8 cellular contexts compared by ENCODE assay signal in genomic region chr1:33430751-33431593, GRCh38. TPM values are rescaled to one million over a fixed set of nuclear protein-coding genes. Genes with fewer than 3 reads are reported as not detected.
DNase-seq lines count a peak whose midpoint lies in the region; ATAC-seq and TF ChIP-seq lines count a peak whose summit lies in the region.

TSS of gene PHC2 (minus strand) at chr1:33431095. CDS start at chr1:33375539, 55,556 bp downstream.

- H3K36me3 ChIP-seq in BJ (ENCODE audit: control insufficient read depth, insufficient read depth, low read length) = no peaks in the 10 kb centered on the region
- H3K36me3 ChIP-seq in duodenal mucosa (ENCODE audit: control insufficient read depth in 1 of 2, insufficient read depth in 2 of 2, low read length in 2 of 2) = no peaks in the 10 kb centered on the region
- no peaks in the 10 kb centered on the region for H3K36me3 ChIP-seq in liver (ENCODE audit: control insufficient read depth in 4 of 4, insufficient read depth in 3 of 4, low read depth in 1 of 4, low read length in 3 of 4)

- CTCF ChIA-PET in BJ (lab: Yijun Ruan, JAX) = interaction anchor here (0.7 kb wide), 1 partner anchor 59 kb away, joined by 3 read pairs; no protein-coding TSS in a partner anchor
- CTCF ChIA-PET in activated CD8-positive, alpha-beta T cell treated with anti-CD3 and anti-CD28 coated beads for 36 hours (lab: Charles Lee) = interaction anchor here (2.9 kb wide), 1 partner anchor 40 kb away, joined by 15 read pairs; the partner anchor contains the start of gene ZSCAN20

- H3K27ac ChIP-seq in duodenal mucosa (ENCODE audit: low read depth, low read length) (no peak within 1 kb of the TSS), liver (ENCODE audit: low read depth in 1 of 2, low read length in 2 of 2) (peak within 1 kb of the TSS; percentile 7 to 15)

- H3K27me3 Mint-ChIP-seq in activated CD8-positive, alpha-beta T cell treated with anti-CD3 and anti-CD28 coated beads for 36 hours = peaks cover 2% of the 10 kb centered on the region

- H3K36me3 Mint-ChIP-seq in activated CD8-positive, alpha-beta T cell treated with anti-CD3 and anti-CD28 coated beads for 36 hours (ENCODE audit: low read depth) = no peaks in the 10 kb centered on the region

- no peaks in the 10 kb centered on the region for H3K27me3 ChIP-seq in BJ (ENCODE audit: control insufficient read depth, insufficient read depth, low read length)
- peaks cover 0 to 6% of the 10 kb centered on the region in 2 donors for H3K27me3 ChIP-seq in duodenal mucosa (ENCODE audit: control insufficient read depth in 1 of 2, insufficient read depth in 2 of 2, low read length in 2 of 2)
- no peaks in the 10 kb centered on the region for H3K27me3 ChIP-seq in liver (ENCODE audit: control insufficient read depth in 4 of 4, insufficient read depth in 4 of 4, low read length in 3 of 4)

- ATAC-seq in GM19397 (IDR thresholded peaks at IDR 0.05; ENCODE audit: unreplicated experiment) (peak; percentile 91), HG03565 (IDR thresholded peaks at IDR 0.05; ENCODE audit: unreplicated experiment) (peak; percentile 90)
- peak; percentile 99 for ATAC-seq in activated CD8-positive, alpha-beta T cell treated with anti-CD3 and anti-CD28 coated beads for 36 hours

- peak within 1 kb of the TSS; percentile 8 to 54 for H3K9ac ChIP-seq in duodenal mucosa (ENCODE audit: low read depth in 1 of 2, low read length in 2 of 2)
- H3K9ac ChIP-seq in liver (ENCODE audit: low read depth in 1 of 2, low read length in 2 of 2) = peak within 1 kb of the TSS in 1 of 2 donors; percentile 10

- intact Hi-C loops in activated CD8-positive, alpha-beta T cell treated with anti-CD3 and anti-CD28 coated beads for 36 hours (cut with micrococcal nuclease) = loop anchor here (1.0 kb wide), 1 partner anchor 41 kb away; the partner anchor contains the start of gene ZSCAN20

- no peaks in the 10 kb centered on the region for H3K9me3 Mint-ChIP-seq in activated CD8-positive, alpha-beta T cell treated with anti-CD3 and anti-CD28 coated beads for 36 hours

- H3K4me1 ChIP-seq in duodenal mucosa (ENCODE audit: control insufficient read depth in 1 of 2, insufficient read depth in 2 of 2, low read length in 2 of 2) (peaks cover 10 to 11% of the 10 kb centered on the region in 2 donors), liver (ENCODE audit: control insufficient read depth in 4 of 4, insufficient read depth in 4 of 4, low read length in 3 of 4) (peaks cover 0 to 15% (median 6%) of the 10 kb centered on the region in 4 donors)

- H3K9me3 ChIP-seq in duodenal mucosa (ENCODE audit: control insufficient read depth in 1 of 2, low read length in 2 of 2) = no peaks in the 10 kb centered on the region
- no peaks in the 10 kb centered on the region for H3K9me3 ChIP-seq in liver (ENCODE audit: control insufficient read depth in 4 of 4, low read length in 3 of 4)

- H3K4me3 Mint-ChIP-seq in activated CD8-positive, alpha-beta T cell treated with anti-CD3 and anti-CD28 coated beads for 36 hours = peak within 1 kb of the TSS; percentile 51

- TF ChIP-seq RAD21 in liver (IDR thresholded peaks at IDR 0.05) = no peak

- H3K4me1 Mint-ChIP-seq in activated CD8-positive, alpha-beta T cell treated with anti-CD3 and anti-CD28 coated beads for 36 hours (ENCODE audit: low read depth) = peaks cover 7% of the 10 kb centered on the region

- peak within 1 kb of the TSS; percentile 72 for H3K4me3 ChIP-seq in BJ (ENCODE audit: low read depth, low read length)
- peak within 1 kb of the TSS; percentile 69 to 74 for H3K4me3 ChIP-seq in duodenal mucosa (ENCODE audit: low read depth in 1 of 2, low read length in 2 of 2)
- H3K4me3 ChIP-seq in liver (ENCODE audit: low read depth in 1 of 3, low read length in 3 of 3) = peak within 1 kb of the TSS; percentile 73 to 89 (median 75)

- POLR2A ChIA-PET in BJ (lab: Charles Lee) = interaction anchor here (0.7 kb wide), 1 partner anchor 287 kb away, joined by 6 read pairs; no protein-coding TSS in a partner anchor
- POLR2A ChIA-PET in activated CD8-positive, alpha-beta T cell treated with anti-CD3 and anti-CD28 coated beads for 36 hours (lab: Charles Lee) = no interaction called here

- H3K27ac Mint-ChIP-seq in activated CD8-positive, alpha-beta T cell treated with anti-CD3 and anti-CD28 coated beads for 36 hours = no peak within 1 kb of the TSS

- 2% methylated on average over 80 of the region's 80 CpGs for WGBS in liver

- DNase-seq in BJ (ENCODE audit: low read depth) (peak; percentile 77), NCI-H82 (lab: John Stamatoyannopoulos, UW) (peak; percentile 99)
- DNase-seq in activated CD8-positive, alpha-beta T cell treated with anti-CD3 and anti-CD28 coated beads for 36 hours = peak; percentile 97
- DNase-seq in stimulated activated CD4-positive, alpha-beta T cell treated with anti-CD3 and anti-CD28 coated beads, Interleukin-2, amount 100 ng/mL, for 48 hours = peak; percentile 83 to 85

- TF ChIP-seq CTCF in BJ (IDR thresholded peaks at IDR 0.05; ENCODE audit: insufficient read depth, low read depth, low read length) (peak; percentile 19; the same call in 1 of the 2 replicates), liver (IDR thresholded peaks at IDR 0.05; ENCODE audit: low read depth, low read length, missing input control) (peak; percentile 38)
- TF ChIP-seq CTCF in activated CD8-positive, alpha-beta T cell treated with anti-CD3 and anti-CD28 coated beads for 36 hours (IDR thresholded peaks at IDR 0.05) = peak; percentile 27

TF ChIP-seq in liver, 16 proteins besides CTCF, POLR2A, EP300 and RAD21:
- TF ChIP-seq FOXA1 (IDR thresholded peaks at IDR 0.05) = no peak
- no peak for TF ChIP-seq MAX (IDR thresholded peaks at IDR 0.05)
- TF ChIP-seq HNF4G (IDR thresholded peaks at IDR 0.05) = no peak
- peak; percentile 50 for TF ChIP-seq SP1 (IDR thresholded peaks at IDR 0.05)
- no peak for TF ChIP-seq ATF3 (IDR thresholded peaks at IDR 0.05)
- no peak for TF ChIP-seq HNF4A (conservative IDR thresholded peaks at IDR 0.05)
- no peak for TF ChIP-seq YY1 (IDR thresholded peaks at IDR 0.05)

RNA-seq across cellular contexts. Expression of gene PHC2, which starts in this region (rescaled TPM):
- polyA plus RNA-seq in BJ (2011; rRNA removed) = 41.6 and 62.0 TPM in 2 replicates
- 48.2 and 55.0 TPM in 2 replicates for polyA minus RNA-seq in BJ (2011; rRNA and poly(A)+ RNA removed)
- total RNA-seq in activated CD8-positive, alpha-beta T cell treated with anti-CD3 and anti-CD28 coated beads for 36 hours = 10 to 100 TPM; 26.0 to 28.0 TPM
- total RNA-seq in liver = 10 to 100 TPM; 27.0 to 67.8 TPM
- 10 to 100 TPM; 19.1 to 62.3 TPM for polyA plus RNA-seq in liver
